Comparison of ENCODE assay signal across 9 cellular contexts in the genomic region with DNA sequence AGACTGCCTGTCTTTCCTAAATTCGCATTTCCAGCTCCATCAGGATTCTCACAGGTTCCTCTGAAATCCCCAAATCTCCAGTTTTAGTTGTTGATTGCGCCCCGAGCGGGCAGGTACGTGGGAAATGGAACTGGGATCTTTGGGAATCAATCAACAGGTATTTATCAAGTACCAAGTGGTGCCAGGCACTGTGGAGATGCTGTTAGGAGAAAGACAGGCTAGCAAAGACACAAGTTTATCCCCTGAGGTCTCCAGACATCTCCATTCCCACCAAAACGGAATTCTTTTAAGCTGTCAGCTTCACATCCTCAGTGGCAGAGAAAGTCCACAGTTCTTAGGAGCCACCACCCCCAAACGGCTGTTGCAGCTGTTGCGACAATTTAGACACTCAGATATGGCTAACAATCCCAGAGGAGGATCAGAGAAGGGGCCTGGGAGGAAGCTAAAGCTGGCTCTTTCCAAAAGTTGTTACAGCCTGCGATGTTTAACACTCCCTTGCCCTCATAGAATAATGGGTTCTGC. TPM values are rescaled to one million over a fixed set of nuclear protein-coding genes. Genes with fewer than 3 reads are reported as not detected.
DNase-seq lines count a peak whose midpoint lies in the region; ATAC-seq, FAIRE-seq and TF ChIP-seq lines count a peak whose summit lies in the region.
"Had no signal": no experiment of that assay in that cellular context is flagged by ENCODE, and none has a peak within 500 bp of the region (broad histone marks: within the 10 kb centered on the region; RNA-seq: fewer than 3 reads in every experiment).

No MANE protein-coding gene starts in this region.

- H3K9me3 ChIP-seq in muscle layer of colon (ENCODE audit: low read length), result no peaks in the 10 kb centered on the region

- H3K9ac ChIP-seq in muscle layer of colon (ENCODE audit: low read length), result peak overlapping the region; percentile 49

- H3K27ac Mint-ChIP-seq in activated naive CD4-positive, alpha-beta T cell treated with anti-CD3 and anti-CD28 coated beads, Interleukin-2, amount 50 U/mL, for 24 hours, result no peak overlapping the region
- no peak overlapping the region for H3K27ac Mint-ChIP-seq in activated naive CD4-positive, alpha-beta T cell treated with anti-CD3 and anti-CD28 coated beads, Interleukin-2, amount 50 U/mL, for 72 hours
- peak overlapping the region; percentile 98 for H3K27ac Mint-ChIP-seq in type B pancreatic cell

- H3K27me3 Mint-ChIP-seq in activated naive CD4-positive, alpha-beta T cell treated with anti-CD3 and anti-CD28 coated beads, Interleukin-2, amount 50 U/mL, for 24 hours, result peaks cover 10% of the 10 kb centered on the region
- peaks cover 24% of the 10 kb centered on the region for H3K27me3 Mint-ChIP-seq in type B pancreatic cell

- H3K9me3 Mint-ChIP-seq in activated naive CD4-positive, alpha-beta T cell treated with anti-CD3 and anti-CD28 coated beads, Interleukin-2, amount 50 U/mL, for 24 hours, result no peaks in the 10 kb centered on the region
- H3K9me3 Mint-ChIP-seq in activated naive CD4-positive, alpha-beta T cell treated with anti-CD3 and anti-CD28 coated beads, Interleukin-2, amount 50 U/mL, for 72 hours, result no peaks in the 10 kb centered on the region
- H3K9me3 Mint-ChIP-seq in type B pancreatic cell, result no peaks in the 10 kb centered on the region

- H3K4me1 ChIP-seq in muscle layer of colon (ENCODE audit: insufficient read depth, low read length), result peaks cover 27% of the 10 kb centered on the region

- H3K4me3 ChIP-seq in muscle layer of colon (ENCODE audit: low read depth in 1 of 2, low read length in 2 of 2), result peak overlapping the region; percentile 37 to 93

- no peak for ATAC-seq in activated naive CD4-positive, alpha-beta T cell treated with anti-CD3 and anti-CD28 coated beads, Interleukin-2, amount 50 U/mL, for 72 hours
- no peak for ATAC-seq in HG03342 (IDR thresholded peaks at IDR 0.05; ENCODE audit: unreplicated experiment)

- peaks cover 19% of the 10 kb centered on the region for H3K4me1 Mint-ChIP-seq in activated naive CD4-positive, alpha-beta T cell treated with anti-CD3 and anti-CD28 coated beads, Interleukin-2, amount 50 U/mL, for 24 hours
- peaks cover 17% of the 10 kb centered on the region for H3K4me1 Mint-ChIP-seq in type B pancreatic cell (ENCODE audit: unreplicated experiment)

- no peak for TF ChIP-seq CTCF in type B pancreatic cell (conservative IDR thresholded peaks at IDR 0.05)

- H3K36me3 ChIP-seq in muscle layer of colon (ENCODE audit: insufficient read depth, low read length), result peaks cover 5% of the 10 kb centered on the region

- peak overlapping the region; percentile 67 for H3K4me3 Mint-ChIP-seq in activated naive CD4-positive, alpha-beta T cell treated with anti-CD3 and anti-CD28 coated beads, Interleukin-2, amount 50 U/mL, for 24 hours
- peak overlapping the region; percentile 86 for H3K4me3 Mint-ChIP-seq in type B pancreatic cell

- peaks cover 5% of the 10 kb centered on the region for H3K36me3 Mint-ChIP-seq in activated naive CD4-positive, alpha-beta T cell treated with anti-CD3 and anti-CD28 coated beads, Interleukin-2, amount 50 U/mL, for 24 hours
- peaks cover 4 to 18% of the 10 kb centered on the region in 2 donors for H3K36me3 Mint-ChIP-seq in activated naive CD4-positive, alpha-beta T cell treated with anti-CD3 and anti-CD28 coated beads, Interleukin-2, amount 50 U/mL, for 72 hours
- H3K36me3 Mint-ChIP-seq in type B pancreatic cell, result peaks cover 4% of the 10 kb centered on the region

- no peaks in the 10 kb centered on the region for H3K27me3 ChIP-seq in muscle layer of colon (ENCODE audit: control insufficient read depth in 1 of 2, insufficient read depth in 2 of 2, low read length in 2 of 2)

- TF ChIP-seq POLR2A in H54 (IDR thresholded peaks at IDR 0.05; ENCODE audit: low read depth, low read length), result no peak

- H3K27ac ChIP-seq in cingulate gyrus (ENCODE audit: low read depth, low read length) (peak overlapping the region; percentile 99), muscle layer of colon (ENCODE audit: low read depth, low read length) (peak overlapping the region; percentile 87)

- DNase-seq in activated naive CD4-positive, alpha-beta T cell treated with anti-CD3 and anti-CD28 coated beads, Interleukin-2, amount 50 U/mL, for 72 hours (ENCODE audit: low spot score in 2 of 2), result no peak
- DNase-seq in type B pancreatic cell (ENCODE audit: extremely low spot score, unreplicated experiment) (no peak), hepatic stellate cell (ENCODE audit: low spot score) (no peak), H54 (ENCODE audit: insufficient read length, low spot score) (no peak)

- FAIRE-seq in H54 (lab: Jason Lieb, UNC), result no peak
- FAIRE-seq: G401.6 had no signal

RNA-seq across cellular contexts. Expression of gene ATP5MC2, which starts 1.8 kb away (rescaled TPM):
- 100 to 1,000 TPM; 319 to 327 TPM for total RNA-seq in activated naive CD4-positive, alpha-beta T cell treated with anti-CD3 and anti-CD28 coated beads, Interleukin-2, amount 50 U/mL, for 72 hours
- 312 and 402 TPM in 2 replicates for total RNA-seq in type B pancreatic cell (ENCODE audit: low replicate concordance)

RNA-seq across cellular contexts. Expression of gene CALCOCO1, which starts 49.6 kb away (rescaled TPM):
- total RNA-seq in activated naive CD4-positive, alpha-beta T cell treated with anti-CD3 and anti-CD28 coated beads, Interleukin-2, amount 50 U/mL, for 72 hours, result 10 to 100 TPM; 35.4 to 36.2 TPM
- total RNA-seq in type B pancreatic cell (ENCODE audit: low replicate concordance), result 66.2 and 86.7 TPM in 2 replicates

RNA-seq across cellular contexts. Expression of gene ATF7, which starts 51.5 kb away (rescaled TPM):
- total RNA-seq in activated naive CD4-positive, alpha-beta T cell treated with anti-CD3 and anti-CD28 coated beads, Interleukin-2, amount 50 U/mL, for 72 hours, result 10 to 100 TPM; 25.0 to 30.1 TPM
- total RNA-seq in type B pancreatic cell (ENCODE audit: low replicate concordance), result 28.5 and 42.2 TPM in 2 replicates
